In genomic region chr16:25608002-25608401, GRCh38 we compare ENCODE assay signal across 16 cellular contexts.
DNase-seq lines count a peak whose midpoint lies in the region; ATAC-seq and TF ChIP-seq lines count a peak whose summit lies in the region.
"Had no signal": no experiment of that assay in that cellular context is flagged by ENCODE, and none has a peak within 500 bp of the region (broad histone marks: within the 10 kb centered on the region; RNA-seq: fewer than 3 reads in every experiment).

No MANE protein-coding gene starts in this region.

- H3K27ac ChIP-seq in esophagus muscularis mucosa (replicated peaks in 1 of 4) (no peak overlapping the region), neural progenitor cell (no peak overlapping the region)
- H3K27ac ChIP-seq: BLaER1 treated with 17β-estradiol and CSF1 and Interleukin-3, amounts not matched to agents 10 nM and 100 nM; GM23248 had no signal

- H3K4me1 ChIP-seq in esophagus muscularis mucosa (no peaks in the 10 kb centered on the region), neural progenitor cell (peaks cover 10% of the 10 kb centered on the region)
- H3K4me1 ChIP-seq: BLaER1 treated with 17β-estradiol and CSF1 and Interleukin-3, amounts not matched to agents 10 nM and 100 nM had no signal

- no peaks in the 10 kb centered on the region for H3K79me2 ChIP-seq in neural progenitor cell (ENCODE audit: low read depth)

- no peak overlapping the region for H3K9ac ChIP-seq in neural progenitor cell
- H3K9ac ChIP-seq: BLaER1 treated with 17β-estradiol and CSF1 and Interleukin-3, amounts not matched to agents 10 nM and 100 nM; GM23248 had no signal

- H3K4me3 Mint-ChIP-seq in WTC11: no peak overlapping the region
- H3K4me3 Mint-ChIP-seq in neural progenitor cell: no peak overlapping the region
- no peak overlapping the region for H3K4me3 Mint-ChIP-seq in activated naive CD4-positive, alpha-beta T cell treated with anti-CD3 and anti-CD28 coated beads for 36 hours
- H3K4me3 Mint-ChIP-seq: B cell; CD8-positive, alpha-beta T cell had no signal

- H3K27ac Mint-ChIP-seq in WTC11 (no peak overlapping the region; the same call in 1 of the 2 replicates), neural progenitor cell (no peak overlapping the region)
- no peak overlapping the region for H3K27ac Mint-ChIP-seq in activated naive CD4-positive, alpha-beta T cell treated with anti-CD3 and anti-CD28 coated beads for 36 hours
- H3K27ac Mint-ChIP-seq: B cell; CD8-positive, alpha-beta T cell had no signal

- H3K27me3 Mint-ChIP-seq in WTC11 (ENCODE audit: low read depth) (peaks cover 6% of the 10 kb centered on the region), neural progenitor cell (ENCODE audit: insufficient read depth, low read depth) (no peaks in the 10 kb centered on the region)
- H3K27me3 Mint-ChIP-seq in activated naive CD4-positive, alpha-beta T cell treated with anti-CD3 and anti-CD28 coated beads for 36 hours (ENCODE audit: low read depth): no peaks in the 10 kb centered on the region

- DNase-seq in ELF-1 (ENCODE audit: low read depth, low spot score) (peak; percentile 17), WTC11 (ENCODE audit: low spot score) (no peak), esophagus muscularis mucosa (ENCODE audit: extremely low spot score) (peak; percentile 60), neural progenitor cell (ENCODE audit: low spot score) (no peak), hippocampal formation (lab: John Stamatoyannopoulos, UW) (no peak)
- DNase-seq in activated naive CD4-positive, alpha-beta T cell treated with anti-CD3 and anti-CD28 coated beads for 36 hours: no peak
- no peak for DNase-seq in activated CD8-positive, alpha-beta memory T cell treated with anti-CD3 and anti-CD28 coated beads for 24 hours
- DNase-seq: CD8-positive, alpha-beta T cell; DMS 273 treated with DMSO at 0.1 percent for 48 hours; DMS53; DND-41; EL; GM23248; H7 had no signal

- H3K36me3 ChIP-seq in esophagus muscularis mucosa (no peaks in the 10 kb centered on the region), neural progenitor cell (no peaks in the 10 kb centered on the region)
- H3K36me3 ChIP-seq: BLaER1 treated with 17β-estradiol and CSF1 and Interleukin-3, amounts not matched to agents 10 nM and 100 nM had no signal

- H3K27me3 ChIP-seq in esophagus muscularis mucosa (no peaks in the 10 kb centered on the region), neural progenitor cell (no peaks in the 10 kb centered on the region)
- H3K27me3 ChIP-seq: BLaER1 treated with 17β-estradiol and CSF1 and Interleukin-3, amounts not matched to agents 10 nM and 100 nM had no signal

- H3K4me2 ChIP-seq in neural progenitor cell: no peak overlapping the region
- H3K4me2 ChIP-seq: BLaER1 treated with 17β-estradiol and CSF1 and Interleukin-3, amounts not matched to agents 10 nM and 100 nM had no signal

- H3K36me3 Mint-ChIP-seq in WTC11: 0 out of 2 replicates have a peak, but pooled peaks cover 2% of the 10 kb centered on the region
- H3K36me3 Mint-ChIP-seq in neural progenitor cell: no peaks in the 10 kb centered on the region
- H3K36me3 Mint-ChIP-seq in activated naive CD4-positive, alpha-beta T cell treated with anti-CD3 and anti-CD28 coated beads for 36 hours (ENCODE audit: low read depth): no peaks in the 10 kb centered on the region
- H3K36me3 Mint-ChIP-seq: CD8-positive, alpha-beta T cell had no signal

- H3K9me3 Mint-ChIP-seq in WTC11 (no peaks in the 10 kb centered on the region), neural progenitor cell (no peaks in the 10 kb centered on the region)
- H3K9me3 Mint-ChIP-seq in activated naive CD4-positive, alpha-beta T cell treated with anti-CD3 and anti-CD28 coated beads for 36 hours: no peaks in the 10 kb centered on the region
- H3K9me3 Mint-ChIP-seq: CD8-positive, alpha-beta T cell had no signal

- peak; percentile 38; the same call in 1 of the 2 replicates for ATAC-seq in WTC11
- ATAC-seq: CD8-positive, alpha-beta T cell had no signal

- POLR2A ChIA-PET in WTC11 (lab: Charles Lee): no interaction called here

- 55% methylated on average over 9 of the region's 9 CpGs for WGBS in esophagus muscularis mucosa

- TF ChIP-seq CTCF in WTC11 (IDR thresholded peaks at IDR 0.05) (no peak), esophagus muscularis mucosa (IDR thresholded peaks at IDR 0.05) (no peak), neural progenitor cell (IDR thresholded peaks at IDR 0.05) (no peak)

- CTCF ChIA-PET in WTC11 (lab: Charles Lee): no interaction called here
- CTCF ChIA-PET in activated naive CD4-positive, alpha-beta T cell treated with anti-CD3 and anti-CD28 coated beads for 36 hours (lab: Charles Lee): no interaction called here

- intact Hi-C loops in esophagus muscularis mucosa (cut with DNase I): no loop called here
- intact Hi-C loops in activated naive CD4-positive, alpha-beta T cell treated with anti-CD3 and anti-CD28 coated beads for 36 hours (cut with micrococcal nuclease): no loop called here

- peaks cover 58% of the 10 kb centered on the region for H3K4me1 Mint-ChIP-seq in WTC11
- peaks cover 7% of the 10 kb centered on the region for H3K4me1 Mint-ChIP-seq in neural progenitor cell
- H3K4me1 Mint-ChIP-seq in activated naive CD4-positive, alpha-beta T cell treated with anti-CD3 and anti-CD28 coated beads for 36 hours (ENCODE audit: low read depth): no peaks in the 10 kb centered on the region
- H3K4me1 Mint-ChIP-seq: B cell had no signal

- H2AFZ ChIP-seq in neural progenitor cell (replicated peaks): peak overlapping the region; percentile 1
- H2AFZ ChIP-seq: GM23248 had no signal

- H3K9me3 ChIP-seq in esophagus muscularis mucosa (peaks cover 0 to 4% (median 0%) of the 10 kb centered on the region in 4 donors), neural progenitor cell (ENCODE audit: low read depth) (no peaks in the 10 kb centered on the region)

- no peak for TF ChIP-seq EP300 in esophagus muscularis mucosa (IDR thresholded peaks at IDR 0.05)

- H4K20me1 ChIP-seq in neural progenitor cell (ENCODE audit: low read depth): no peaks in the 10 kb centered on the region
- H4K20me1 ChIP-seq: BLaER1 treated with 17β-estradiol and CSF1 and Interleukin-3, amounts not matched to agents 10 nM and 100 nM had no signal

- TF ChIP-seq POLR2A in esophagus muscularis mucosa (IDR thresholded peaks at IDR 0.05; ENCODE audit: low read depth): no peak

- H3K4me3 ChIP-seq in esophagus muscularis mucosa: no peak overlapping the region
- H3K4me3 ChIP-seq in neural progenitor cell: no peak overlapping the region
- H3K4me3 ChIP-seq: BLaER1 treated with 17β-estradiol and CSF1 and Interleukin-3, amounts not matched to agents 10 nM and 100 nM; GM23248 had no signal

- H3F3A ChIP-seq in neural progenitor cell (ENCODE audit: low read depth): peaks cover 10% of the 10 kb centered on the region

TF ChIP-seq in WTC11, 78 proteins besides CTCF, POLR2A, EP300 and RAD21:
- TF ChIP-seq AFF4 (CRISPR knock-in tag; IDR thresholded peaks at IDR 0.05; ENCODE audit: borderline replicate concordance) (no peak), FOXP4 (CRISPR knock-in tag; IDR thresholded peaks at IDR 0.05) (peak; percentile 15; the same call in 1 of the 2 replicates)

Comparison
In these comparisons a context has a peak if more than half of its experiments do, and no peak if none do; other contexts are left out.
1. DNase-seq: peak in ELF-1 (single experiment) and esophagus muscularis mucosa (single experiment); none in WTC11 (single experiment), neural progenitor cell (single experiment), hippocampal formation (0 of 2), activated naive CD4-positive, alpha-beta T cell treated with anti-CD3 and anti-CD28 coated beads for 36 hours (single experiment) and activated CD8-positive, alpha-beta memory T cell treated with anti-CD3 and anti-CD28 coated beads for 24 hours (single experiment).